In genomic region chr22:44530106-44530505, GRCh38 we compare ENCODE assay signal across 15 cellular contexts. TPM values are rescaled to one million over a fixed set of nuclear protein-coding genes. Genes with fewer than 3 reads are reported as not detected.
A peak's percentile ranks its signal among the peaks of the same experiment; 100 is the strongest.
DNase-seq lines count a peak whose midpoint lies in the region; ATAC-seq, FAIRE-seq and TF ChIP-seq lines count a peak whose summit lies in the region.
"Had no signal": no experiment of that assay in that cellular context is flagged by ENCODE, and none has a peak within 500 bp of the region (broad histone marks: within the 10 kb centered on the region; RNA-seq: fewer than 3 reads in every experiment).

No MANE protein-coding gene starts in this region.

- H3K23ac ChIP-seq in neuronal stem cell (ENCODE audit: low read depth, low read length, poor library complexity) = peak overlapping the region; percentile 82

- H3K4me3 ChIP-seq in AG10803 (ENCODE audit: low read length) (no peak overlapping the region), HEK293 (ENCODE audit: low read depth, low read length) (no peak overlapping the region), K562 (no peak overlapping the region), neuronal stem cell (ENCODE audit: low read length in 2 of 2) (no peak overlapping the region), stomach (no peak overlapping the region)
- H3K4me3 ChIP-seq: BLaER1 treated with 17β-estradiol and CSF1 and Interleukin-3, amounts not matched to agents 10 nM and 100 nM had no signal

- in situ Hi-C loops in K562 (cut with MboI) = no loop called here

- TF ChIP-seq POLR2A in K562 (conservative IDR thresholded peaks at IDR 0.05) (no peak), stomach (IDR thresholded peaks at IDR 0.05) (no peak)

- no peak overlapping the region for H3K4me3 Mint-ChIP-seq in activated naive CD8-positive, alpha-beta T cell treated with anti-CD3 and anti-CD28 coated beads, Interleukin-2, amount 50 U/mL, for 24 hours
- H3K4me3 Mint-ChIP-seq: CD4-positive, CD25-positive, alpha-beta regulatory T cell; IgD-negative memory B cell had no signal

- POLR2A ChIA-PET in HEK293 (lab: Yijun Ruan, JAX) (no interaction called here), K562 (lab: Yijun Ruan, JAX) (interaction anchor here (0.7 kb wide), 1 partner anchor 16 kb away, joined by 3 read pairs; no protein-coding TSS in a partner anchor)

- 2% methylated on average over 6 of the region's 6 CpGs for WGBS in K562 (ENCODE audit: insufficient coverage, low coverage, missing lambda C conversion rate)
- WGBS in neuronal stem cell (ENCODE audit: extremely low coverage in 2 of 2, insufficient read length in 2 of 2, insufficient replicate concordance in 1 of 2), 2 donors = no CpG with 5 or more reads among the region's 6 CpGs
- 80 to 92% (median 86%) methylated on average over 6 of the region's 6 CpGs for WGBS in stomach, 5 donors

- H3K36me3 Mint-ChIP-seq in activated naive CD8-positive, alpha-beta T cell treated with anti-CD3 and anti-CD28 coated beads, Interleukin-2, amount 50 U/mL, for 24 hours (ENCODE audit: low read depth) = no peaks in the 10 kb centered on the region
- H3K36me3 Mint-ChIP-seq: CD4-positive, CD25-positive, alpha-beta regulatory T cell; IgD-negative memory B cell had no signal

- no peak overlapping the region for H2BK120ac ChIP-seq in neuronal stem cell (ENCODE audit: low read depth, low read length)

- peak; percentile 49 for DNase-seq in AG10803 (ENCODE audit: low read depth)
- DNase-seq in K562 (ENCODE audit: extremely low read depth in 1 of 4, low spot score in 3 of 4) = no peak
- no peak for DNase-seq in neuronal stem cell (ENCODE audit: low spot score)
- DNase-seq in activated naive CD8-positive, alpha-beta T cell treated with anti-CD3 and anti-CD28 coated beads, Interleukin-2, amount 50 U/mL, for 24 hours = no peak
- DNase-seq in stomach = no peak
- DNase-seq in activated naive CD4-positive, alpha-beta T cell treated with Interleukin-2 at 50 U/mL for 16 hours = no peak
- DNase-seq: 8988T; CD4-positive, CD25-positive, alpha-beta regulatory T cell; DMS 273 treated with DMSO at 0.1 percent for 48 hours; GOT3; HCEC 1CT had no signal

- no peak overlapping the region for H2BK12ac ChIP-seq in neuronal stem cell (ENCODE audit: low read length)

- peaks cover 0 to 20% of the 10 kb centered on the region in 2 experiments; a peak in 2 of 5 replicates for H3K27me3 ChIP-seq in K562 (ENCODE audit: control insufficient read depth in 2 of 2, insufficient read depth in 2 of 2, low read length in 2 of 2)
- peaks cover 0 to 2% (median 0%) of the 10 kb centered on the region in 3 experiments for H3K27me3 ChIP-seq in neuronal stem cell (ENCODE audit: control insufficient read depth in 3 of 3, insufficient read depth in 3 of 3, low read depth in 1 of 3, low read length in 3 of 3)
- peaks cover 0 to 26% (median 0%) of the 10 kb centered on the region in 3 donors for H3K27me3 ChIP-seq in stomach
- H3K27me3 ChIP-seq: BLaER1 treated with 17β-estradiol and CSF1 and Interleukin-3, amounts not matched to agents 10 nM and 100 nM had no signal

- CTCF ChIA-PET in HEK293 (lab: Yijun Ruan, JAX) (no interaction called here), K562 (lab: Yijun Ruan, JAX; ENCODE audit: low intra/inter-chr PET ratio) (no interaction called here)

- H2AFZ ChIP-seq in K562 (ENCODE audit: low read depth, low read length) (no peak overlapping the region), neuronal stem cell (ENCODE audit: low read length) (no peak overlapping the region)

- H3K9me3 ChIP-seq in HEK293 (ENCODE audit: control insufficient read depth, insufficient read depth, low read depth, low read length) (no peaks in the 10 kb centered on the region), K562 (replicated peaks; ENCODE audit: control insufficient read depth, insufficient read depth, low read depth, low read length) (no peaks in the 10 kb centered on the region), neuronal stem cell (replicated peaks in 1 of 2; ENCODE audit: control insufficient read depth in 2 of 2, insufficient read depth in 1 of 2, low read depth in 1 of 2, low read length in 2 of 2) (peaks cover 0 to 16% of the 10 kb centered on the region in 2 donors), stomach (peaks cover 0 to 3% (median 0%) of the 10 kb centered on the region in 4 donors)

- intact Hi-C loops in K562 (cut with micrococcal nuclease) = no loop called here
- intact Hi-C loops in stomach (cut with DNase I; ENCODE audit: low total_unique reads) = no loop called here

- H4K8ac ChIP-seq in neuronal stem cell (ENCODE audit: low read depth, low read length) = no peak overlapping the region

- H3K4me2 ChIP-seq in K562 (ENCODE audit: insufficient read depth, low read length) = no peak overlapping the region
- no peak overlapping the region for H3K4me2 ChIP-seq in neuronal stem cell (ENCODE audit: insufficient read depth, low read length, poor library complexity, severe bottlenecking)
- H3K4me2 ChIP-seq: BLaER1 treated with 17β-estradiol and CSF1 and Interleukin-3, amounts not matched to agents 10 nM and 100 nM had no signal

- no peak overlapping the region for H2AK5ac ChIP-seq in neuronal stem cell (ENCODE audit: low read depth, low read length)

- TF ChIP-seq EP300 in K562 (IDR thresholded peaks at IDR 0.05; ENCODE audit: low read length) (no peak), stomach (IDR thresholded peaks at IDR 0.05) (no peak)

- H4K91ac ChIP-seq in neuronal stem cell (ENCODE audit: low read depth, low read length, poor library complexity) = no peak overlapping the region

- no peaks in the 10 kb centered on the region for H3K79me1 ChIP-seq in neuronal stem cell (ENCODE audit: low read depth, low read length)

- peaks cover 14% of the 10 kb centered on the region for H3K4me1 Mint-ChIP-seq in activated naive CD8-positive, alpha-beta T cell treated with anti-CD3 and anti-CD28 coated beads, Interleukin-2, amount 50 U/mL, for 24 hours
- H3K4me1 Mint-ChIP-seq: IgD-negative memory B cell had no signal

- H3K9me3 Mint-ChIP-seq in activated naive CD8-positive, alpha-beta T cell treated with anti-CD3 and anti-CD28 coated beads, Interleukin-2, amount 50 U/mL, for 24 hours = no peaks in the 10 kb centered on the region

- TF ChIP-seq RAD21 in K562 (CRISPR knock-in tag; conservative IDR thresholded peaks at IDR 0.05 in 1 of 2, IDR thresholded peaks at IDR 0.05 in 1 of 2) = no peak

- no peak overlapping the region for H3K14ac ChIP-seq in neuronal stem cell (ENCODE audit: low read length)

- TF ChIP-seq CTCF in AG10803 (conservative IDR thresholded peaks at IDR 0.05; ENCODE audit: low read length) = no peak
- no peak for TF ChIP-seq CTCF in HEK293 (tag by site-specific recombination; IDR thresholded peaks at IDR 0.05)
- TF ChIP-seq CTCF in K562 (IDR thresholded peaks at IDR 0.05 in 2 of 3, conservative IDR thresholded peaks at IDR 0.05 in 1 of 3; ENCODE audit: insufficient read depth in 2 of 3, low read depth in 1 of 3, low read length in 3 of 3) = no peak
- no peak for TF ChIP-seq CTCF in stomach (IDR thresholded peaks at IDR 0.05)

- H3K79me2 ChIP-seq in K562 (ENCODE audit: control insufficient read depth, insufficient read depth, low read length) = no peaks in the 10 kb centered on the region

- no peak for FAIRE-seq in K562 (lab: Jason Lieb, UNC)

- H3K27ac Mint-ChIP-seq in activated naive CD8-positive, alpha-beta T cell treated with anti-CD3 and anti-CD28 coated beads, Interleukin-2, amount 50 U/mL, for 24 hours = no peak overlapping the region
- H3K27ac Mint-ChIP-seq: CD4-positive, CD25-positive, alpha-beta regulatory T cell; IgD-negative memory B cell had no signal

- H3K36me3 ChIP-seq in HEK293 (ENCODE audit: control insufficient read depth in 2 of 2, insufficient read depth in 1 of 2, low read length in 2 of 2) (no peaks in the 10 kb centered on the region), K562 (ENCODE audit: control insufficient read depth, insufficient read depth, low read length) (no peaks in the 10 kb centered on the region), neuronal stem cell (replicated peaks in 1 of 2; ENCODE audit: control insufficient read depth in 2 of 2, insufficient read depth in 2 of 2, low read length in 2 of 2) (no peaks in the 10 kb centered on the region), stomach (no peaks in the 10 kb centered on the region)
- H3K36me3 ChIP-seq: BLaER1 treated with 17β-estradiol and CSF1 and Interleukin-3, amounts not matched to agents 10 nM and 100 nM had no signal

- no peak overlapping the region for H3K4ac ChIP-seq in neuronal stem cell (ENCODE audit: low read length)

- H3K4me1 ChIP-seq in HEK293 (ENCODE audit: control insufficient read depth, insufficient read depth, low read length) = no peaks in the 10 kb centered on the region
- H3K4me1 ChIP-seq in K562 (replicated peaks in 1 of 2; ENCODE audit: control insufficient read depth in 2 of 2, insufficient read depth in 2 of 2, low read length in 2 of 2) = no peaks in the 10 kb centered on the region
- peaks cover 0 to 2% of the 10 kb centered on the region in 2 donors for H3K4me1 ChIP-seq in neuronal stem cell (ENCODE audit: control insufficient read depth in 2 of 2, insufficient read depth in 1 of 2, low read depth in 1 of 2, low read length in 2 of 2)
- H3K4me1 ChIP-seq in stomach = no peaks in the 10 kb centered on the region
- H3K4me1 ChIP-seq: BLaER1 treated with 17β-estradiol and CSF1 and Interleukin-3, amounts not matched to agents 10 nM and 100 nM had no signal

- H3K27me3 Mint-ChIP-seq in activated naive CD8-positive, alpha-beta T cell treated with anti-CD3 and anti-CD28 coated beads, Interleukin-2, amount 50 U/mL, for 24 hours = no peaks in the 10 kb centered on the region

- H2BK15ac ChIP-seq in neuronal stem cell (ENCODE audit: low read length) = no peak overlapping the region

- H3K9ac ChIP-seq in K562 (ENCODE audit: insufficient read depth in 1 of 2, low read depth in 2 of 2, low read length in 2 of 2) (no peak overlapping the region), neuronal stem cell (ENCODE audit: low read depth, low read length, poor library complexity) (no peak overlapping the region)
- H3K9ac ChIP-seq: BLaER1 treated with 17β-estradiol and CSF1 and Interleukin-3, amounts not matched to agents 10 nM and 100 nM had no signal

- no TSS peak for BruUV-seq in K562 (replicated peaks; lab: Mats Ljungman, UMichigan)

- H3K18ac ChIP-seq in neuronal stem cell (ENCODE audit: low read length) = no peak overlapping the region

- no peaks in the 10 kb centered on the region; the same call in 1 of the 2 replicates for H4K20me1 ChIP-seq in K562 (replicated peaks; ENCODE audit: control insufficient read depth, insufficient read depth, low read length)
- H4K20me1 ChIP-seq: BLaER1 treated with 17β-estradiol and CSF1 and Interleukin-3, amounts not matched to agents 10 nM and 100 nM had no signal

- H2BK5ac ChIP-seq in neuronal stem cell (ENCODE audit: low read length) = no peak overlapping the region

- H3K27ac ChIP-seq in HEK293 (ENCODE audit: extremely low read depth, low read depth, low read length) (no peak overlapping the region), K562 (ENCODE audit: extremely low read depth, low read depth, low read length) (no peak overlapping the region), neuronal stem cell (replicated peaks; ENCODE audit: low read length) (no peak overlapping the region), stomach (no peak overlapping the region)
- H3K27ac ChIP-seq: BLaER1 treated with 17β-estradiol and CSF1 and Interleukin-3, amounts not matched to agents 10 nM and 100 nM had no signal

- ATAC-seq in K562 = no peak
- no peak for ATAC-seq in GM21381 (IDR thresholded peaks at IDR 0.05; ENCODE audit: unreplicated experiment)
- no peak for ATAC-seq in activated naive CD8-positive, alpha-beta T cell treated with anti-CD3 and anti-CD28 coated beads, Interleukin-2, amount 50 U/mL, for 24 hours

- H3K9me1 ChIP-seq in K562 (ENCODE audit: control insufficient read depth, insufficient read depth, low read length) = no peaks in the 10 kb centered on the region

RNA-seq across cellular contexts. Expression of gene RTL6, which starts 32.1 kb away (rescaled TPM):
- total RNA-seq in K562 (2011; cell fraction: chromatin; rRNA removed; ENCODE audit: low replicate concordance) = 2.3 and 6.4 TPM in 2 replicates
- total RNA-seq in K562 (2011; cell fraction: nucleolus; rRNA removed) = 5.3 and 7.7 TPM in 2 replicates
- total RNA-seq in K562 (2011; cell fraction: nucleoplasm; rRNA removed) = 3.8 and 5.5 TPM in 2 replicates
- total RNA-seq in K562 (2014; rRNA removed) (3.4 and 5.0 TPM in 2 replicates), K562 (2014; rRNA removed; fragmentation: Illumina TruSeq; extraction: Trizol) (2.5 and 3.2 TPM in 2 replicates), K562 (2015; rRNA removed; fragmentation: Illumina TruSeq; extraction: Trizol) (4.0 and 4.2 TPM in 2 replicates), K562 (2021) (6.6 and 7.1 TPM in 2 replicates), stomach (10 to 100 TPM in 4 of 5 donors, 1 to 10 TPM in 1; 5.8 to 25.4 (median 16.9) TPM)
- polyA plus RNA-seq in K562 (2011; rRNA removed) (0.73 and 2.0 TPM in 2 replicates), K562 (2014; fragmentation: Illumina TruSeq; extraction: Trizol) (4.5 and 4.9 TPM in 2 replicates), K562 (2014; fragmentation: Nextera tagmentation; extraction: Ambion mirVana) (1 to 10 TPM; 1.0 to 1.1 TPM), K562 (2014; rRNA removed) (2.8 and 3.7 TPM in 2 replicates), stomach (1 to 10 TPM; 4.0 to 9.2 (median 8.4) TPM)
- 1.1 and 4.2 TPM in 2 replicates for polyA plus RNA-seq in K562 (2011; cell fraction: cytosol; rRNA removed)
- 0.69 and 2.0 TPM in 2 replicates for polyA plus RNA-seq in K562 (2011; cell fraction: nucleus; rRNA removed)
- 4.8 and 6.4 TPM in 2 replicates for polyA plus RNA-seq in K562 (2012)
- 1.4 and 4.3 TPM in 2 replicates for polyA minus RNA-seq in K562 (2011; rRNA and poly(A)+ RNA removed)
- 2.2 and 3.6 TPM in 2 replicates for polyA minus RNA-seq in K562 (2011; cell fraction: cytosol; rRNA and poly(A)+ RNA removed)
- polyA minus RNA-seq in K562 (2011; cell fraction: nucleus; rRNA and poly(A)+ RNA removed) = 2.6 and 4.3 TPM in 2 replicates
- 19.8 TPM for polyA plus RNA-seq in neuronal stem cell (2013, experiment 1 of 2)
- polyA plus RNA-seq in neuronal stem cell (2013, experiment 2 of 2) = 20.4 TPM
